ENCODE assay signal across 8 cellular contexts in the genomic region with DNA sequence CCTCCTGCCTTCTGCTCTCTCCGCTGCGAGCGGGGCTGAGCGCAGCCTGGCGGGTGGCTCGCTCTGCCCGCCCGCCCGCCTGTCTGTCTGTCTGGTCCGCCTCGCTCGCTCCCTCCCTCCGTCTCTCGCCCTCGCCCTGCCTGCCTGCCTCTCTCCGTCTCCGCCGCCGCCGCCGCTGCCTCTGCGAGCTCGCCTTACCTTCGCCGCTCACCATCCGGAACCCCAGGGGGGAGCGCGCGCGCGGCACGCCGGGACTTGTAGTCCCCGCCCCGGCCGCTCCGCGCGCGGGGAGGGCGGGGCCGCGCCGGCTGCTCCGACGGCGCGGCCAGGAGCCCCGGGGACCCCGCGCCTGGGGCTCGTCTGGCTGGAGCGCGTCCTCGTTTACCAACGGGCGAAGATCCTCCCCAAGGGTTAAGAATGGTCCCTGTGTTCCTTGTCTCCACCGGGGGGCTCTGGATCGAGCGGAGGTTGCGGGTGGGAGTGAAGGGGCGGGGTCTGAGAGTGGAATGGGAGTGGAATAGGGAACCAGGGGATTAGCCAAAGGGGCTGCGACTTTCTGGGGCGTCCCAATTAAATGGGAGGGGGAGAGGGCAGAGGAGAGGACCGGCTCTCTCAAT.
DNase-seq lines count a peak whose midpoint lies in the region; ATAC-seq and TF ChIP-seq lines count a peak whose summit lies in the region.

A gene with protein sequence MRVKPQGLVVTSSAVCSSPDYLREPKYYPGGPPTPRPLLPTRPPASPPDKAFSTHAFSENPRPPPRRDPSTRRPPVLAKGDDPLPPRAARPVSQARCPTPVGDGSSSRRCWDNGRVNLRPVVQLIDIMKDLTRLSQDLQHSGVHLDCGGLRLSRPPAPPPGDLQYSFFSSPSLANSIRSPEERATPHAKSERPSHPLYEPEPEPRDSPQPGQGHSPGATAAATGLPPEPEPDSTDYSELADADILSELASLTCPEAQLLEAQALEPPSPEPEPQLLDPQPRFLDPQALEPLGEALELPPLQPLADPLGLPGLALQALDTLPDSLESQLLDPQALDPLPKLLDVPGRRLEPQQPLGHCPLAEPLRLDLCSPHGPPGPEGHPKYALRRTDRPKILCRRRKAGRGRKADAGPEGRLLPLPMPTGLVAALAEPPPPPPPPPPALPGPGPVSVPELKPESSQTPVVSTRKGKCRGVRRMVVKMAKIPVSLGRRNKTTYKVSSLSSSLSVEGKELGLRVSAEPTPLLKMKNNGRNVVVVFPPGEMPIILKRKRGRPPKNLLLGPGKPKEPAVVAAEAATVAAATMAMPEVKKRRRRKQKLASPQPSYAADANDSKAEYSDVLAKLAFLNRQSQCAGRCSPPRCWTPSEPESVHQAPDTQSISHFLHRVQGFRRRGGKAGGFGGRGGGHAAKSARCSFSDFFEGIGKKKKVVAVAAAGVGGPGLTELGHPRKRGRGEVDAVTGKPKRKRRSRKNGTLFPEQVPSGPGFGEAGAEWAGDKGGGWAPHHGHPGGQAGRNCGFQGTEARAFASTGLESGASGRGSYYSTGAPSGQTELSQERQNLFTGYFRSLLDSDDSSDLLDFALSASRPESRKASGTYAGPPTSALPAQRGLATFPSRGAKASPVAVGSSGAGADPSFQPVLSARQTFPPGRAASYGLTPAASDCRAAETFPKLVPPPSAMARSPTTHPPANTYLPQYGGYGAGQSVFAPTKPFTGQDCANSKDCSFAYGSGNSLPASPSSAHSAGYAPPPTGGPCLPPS (N-terminal part only) (minus strand): TSS at position 183 of the 617 bp plus-strand sequence. CDS start 52,029 bp downstream, outside the sequence.

- no peaks in the 10 kb centered on the region for H3K27me3 ChIP-seq in layer of hippocampus (ENCODE audit: control insufficient read depth, insufficient read depth, low read length)

- DNase-seq in NCI-H526 treated with DMSO at 0.1 percent for 48 hours (lab: John Stamatoyannopoulos, UW), result peak; percentile 78
- DNase-seq in activated CD4-positive, alpha-beta T cell treated with anti-CD3 and anti-CD28 coated beads for 48 hours, result peak; percentile 95
- DNase-seq in choroid plexus epithelial cell (ENCODE audit: low read depth), result peak; percentile 95
- DNase-seq in stimulated activated CD4-positive, alpha-beta T cell treated with anti-CD3 and anti-CD28 coated beads, Interleukin-15, amount 100 ng/mL, for 48 hours (ENCODE audit: low read depth in 2 of 2), result peak; percentile 83 to 86

- peak within 1 kb of the TSS; percentile 94 for H3K27ac ChIP-seq in layer of hippocampus (ENCODE audit: low read depth, low read length)

- no peak for TF ChIP-seq CTCF in choroid plexus epithelial cell (conservative IDR thresholded peaks at IDR 0.05; ENCODE audit: low read depth, low read length)

- peak within 1 kb of the TSS; percentile 86 for H3K4me3 ChIP-seq in choroid plexus epithelial cell (ENCODE audit: low read depth, low read length)

- ATAC-seq in GM18498 (IDR thresholded peaks at IDR 0.05; ENCODE audit: unreplicated experiment) (peak; percentile 67), HG03280 (IDR thresholded peaks at IDR 0.05; ENCODE audit: unreplicated experiment) (peak; percentile 66), GM18870 (IDR thresholded peaks at IDR 0.05; ENCODE audit: unreplicated experiment) (no peak)
